22 cellular contexts compared by ENCODE assay signal in genomic region chr2:108974674-108975073, GRCh38. TPM values are rescaled to one million over a fixed set of nuclear protein-coding genes. Genes with fewer than 3 reads are reported as not detected.
"Had no signal": no experiment of that assay in that cellular context is flagged by ENCODE, and none has a peak within 500 bp of the region (broad histone marks: within the 10 kb centered on the region; RNA-seq: fewer than 3 reads in every experiment).

No MANE protein-coding gene starts in this region.

- H3K4me1 ChIP-seq: adrenal gland, gastroesophageal sphincter, heart right ventricle, prostate gland had no signal

- H3K4me1 Mint-ChIP-seq: activated T-helper 17 cell treated with anti-CD3 and anti-CD28 coated beads, Interleukin-2, amount 50 U/mL, for 72 hours had no signal

- H3K36me3 Mint-ChIP-seq: activated naive CD4-positive, alpha-beta T cell treated with anti-CD3 and anti-CD28 coated beads, Interleukin-2, amount 10 ng/mL, durations not matched to agents 7 days and 5 days; mesothelial cell of epicardium had no signal

- H3K9me3 Mint-ChIP-seq: activated naive CD4-positive, alpha-beta T cell treated with anti-CD3 and anti-CD28 coated beads, Interleukin-2, amount 10 ng/mL, durations not matched to agents 7 days and 5 days; activated T-helper 17 cell treated with anti-CD3 and anti-CD28 coated beads, Interleukin-2, amount 50 U/mL, for 72 hours; mesothelial cell of epicardium; T-helper 1 cell treated with Interleukin-12 subunit alpha and Interleukin-12 subunit beta and Interleukin-4 antibody, amounts not matched to agents 30 μg/mL and 1 μg/mL, for 36 hours had no signal

- H3K27me3 ChIP-seq: adrenal gland, tibial nerve had no signal

- H3K27ac Mint-ChIP-seq: activated naive CD4-positive, alpha-beta T cell treated with anti-CD3 and anti-CD28 coated beads, Interleukin-2, amount 10 ng/mL, durations not matched to agents 7 days and 5 days; activated T-helper 17 cell treated with anti-CD3 and anti-CD28 coated beads, Interleukin-2, amount 50 U/mL, for 72 hours; mesothelial cell of epicardium; T-helper 1 cell treated with Interleukin-12 subunit alpha and Interleukin-12 subunit beta and Interleukin-4 antibody, amounts not matched to agents 30 μg/mL and 1 μg/mL, for 36 hours had no signal

- H3K27ac ChIP-seq: adrenal gland, dorsolateral prefrontal cortex, gastroesophageal sphincter, heart right ventricle, lower lobe of right lung, prostate gland, tibial nerve had no signal

- H3K4me3 Mint-ChIP-seq: activated naive CD4-positive, alpha-beta T cell treated with anti-CD3 and anti-CD28 coated beads, Interleukin-2, amount 10 ng/mL, durations not matched to agents 7 days and 5 days; activated T-helper 17 cell treated with anti-CD3 and anti-CD28 coated beads, Interleukin-2, amount 50 U/mL, for 72 hours; mesothelial cell of epicardium; T-helper 1 cell treated with Interleukin-12 subunit alpha and Interleukin-12 subunit beta and Interleukin-4 antibody, amounts not matched to agents 30 μg/mL and 1 μg/mL, for 36 hours had no signal

- DNase-seq: activated CD4-positive, alpha-beta T cell treated with anti-CD3 and anti-CD28 coated beads for 4 hours; activated naive CD4-positive, alpha-beta T cell treated with anti-CD3 and anti-CD28 coated beads, Interleukin-2, amount 10 ng/mL, durations not matched to agents 7 days and 5 days; activated T-cell treated with anti-CD3 and anti-CD28 coated beads for 4 hours; adrenal gland; dorsolateral prefrontal cortex; erythroblast; heart right ventricle; left colon; lower lobe of right lung; right cardiac atrium; small intestine; stimulated activated CD4-positive, alpha-beta T cell treated with anti-CD3 and anti-CD28 coated beads, Interleukin-4, amount 100 ng/mL, for 24 hours; stimulated activated naive CD4-positive, alpha-beta T cell treated with Interleukin-2 at 50 U/mL for 16 hours; substantia nigra had no signal

- ATAC-seq: activated T-helper 17 cell treated with anti-CD3 and anti-CD28 coated beads, Interleukin-2, amount 50 U/mL, for 72 hours; heart right ventricle; left colon; lower lobe of right lung; right cardiac atrium had no signal

- H3K36me3 ChIP-seq: adrenal gland, gastroesophageal sphincter, heart right ventricle, lower lobe of right lung, prostate gland, tibial nerve had no signal

- H3K4me3 ChIP-seq: adrenal gland, dorsolateral prefrontal cortex, gastroesophageal sphincter, heart right ventricle, lower lobe of right lung, prostate gland, tibial nerve had no signal

- H3K27me3 Mint-ChIP-seq: activated T-helper 17 cell treated with anti-CD3 and anti-CD28 coated beads, Interleukin-2, amount 50 U/mL, for 72 hours had no signal

- H3K9me3 ChIP-seq: adrenal gland, gastroesophageal sphincter, heart right ventricle, lower lobe of right lung, prostate gland, tibial nerve had no signal

RNA-seq across cellular contexts. Expression of gene EDAR, which starts 14.3 kb away (rescaled TPM):
- total RNA-seq: activated T-helper 17 cell treated with anti-CD3 and anti-CD28 coated beads, Interleukin-2, amount 50 U/mL, for 72 hours; adrenal gland; osteoblast had no signal
- polyA plus RNA-seq: adrenal gland, heart right ventricle, neural cell, right cardiac atrium had no signal
